ENCODE assay signal across 17 cellular contexts in the genomic region with DNA sequence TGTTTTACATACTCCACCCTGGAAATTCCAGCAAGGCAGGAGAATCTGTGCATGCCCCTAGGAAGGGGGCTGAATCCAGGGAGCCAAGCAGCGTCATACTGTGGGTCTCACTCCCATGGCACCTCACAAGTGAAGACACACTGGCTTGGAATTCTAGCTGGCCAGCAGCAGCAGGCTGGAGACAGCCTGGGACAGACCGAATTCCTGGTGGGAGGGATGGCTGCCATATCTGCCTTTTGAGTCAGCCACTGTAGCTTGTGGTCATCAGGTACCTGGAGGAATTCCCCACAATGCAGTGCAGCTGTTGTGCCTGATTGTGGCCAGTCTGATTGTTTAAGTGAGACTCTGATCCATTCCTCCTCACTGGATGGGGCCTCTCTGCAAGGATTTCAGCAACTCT.
DNase-seq lines count a peak whose midpoint lies in the region; ATAC-seq and TF ChIP-seq lines count a peak whose summit lies in the region.
"Had no signal": no experiment of that assay in that cellular context is flagged by ENCODE, and none has a peak within 500 bp of the region (broad histone marks: within the 10 kb centered on the region; RNA-seq: fewer than 3 reads in every experiment).

No MANE protein-coding gene starts in this region.

- H3K9me3 Mint-ChIP-seq in naive thymus-derived CD4-positive, alpha-beta T cell: peaks cover 10 to 51% (median 18%) of the 10 kb centered on the region in 11 donors

- no CpG with 5 or more reads among the region's 2 CpGs for WGBS in trophoblast cell (ENCODE audit: extremely low coverage, insufficient coverage, insufficient read length)

- H4K8ac ChIP-seq in trophoblast cell (ENCODE audit: low read depth, low read length): no peak overlapping the region

- no peaks in the 10 kb centered on the region for H3K79me2 ChIP-seq in trophoblast cell (ENCODE audit: control insufficient read depth, insufficient read depth, low read length, poor library complexity)

- H3K18ac ChIP-seq in trophoblast cell (ENCODE audit: low read length): no peak overlapping the region

- no peak overlapping the region for H3K4me3 Mint-ChIP-seq in naive thymus-derived CD4-positive, alpha-beta T cell
- H3K4me3 Mint-ChIP-seq: CD4-positive, alpha-beta memory T cell; IgD-negative memory B cell had no signal

- H3K79me1 ChIP-seq in trophoblast cell (ENCODE audit: low read length): no peaks in the 10 kb centered on the region

- H3K27me3 Mint-ChIP-seq in naive thymus-derived CD4-positive, alpha-beta T cell: no peaks in the 10 kb centered on the region
- H3K27me3 Mint-ChIP-seq: CD4-positive, alpha-beta memory T cell; IgD-negative memory B cell had no signal

- H2BK120ac ChIP-seq in trophoblast cell (ENCODE audit: insufficient read depth, low read length, poor library complexity): no peak overlapping the region

- intact Hi-C loops in colonic mucosa (cut with DNase I): no loop called here
- intact Hi-C loops in naive thymus-derived CD4-positive, alpha-beta T cell (cut with micrococcal nuclease): no loop called here

- H3K27me3 ChIP-seq in trophoblast cell (ENCODE audit: insufficient read depth, low read length): no peaks in the 10 kb centered on the region
- H3K27me3 ChIP-seq in colonic mucosa: no peaks in the 10 kb centered on the region
- H3K27me3 ChIP-seq in naive thymus-derived CD4-positive, alpha-beta T cell (ENCODE audit: control insufficient read depth in 2 of 2, insufficient read depth in 2 of 2, low read length in 2 of 2): no peaks in the 10 kb centered on the region
- H3K27me3 ChIP-seq: BE2C had no signal

- H3K27ac Mint-ChIP-seq in naive thymus-derived CD4-positive, alpha-beta T cell: no peak overlapping the region
- H3K27ac Mint-ChIP-seq: CD4-positive, alpha-beta memory T cell; IgD-negative memory B cell had no signal

- H2AFZ ChIP-seq in trophoblast cell (ENCODE audit: insufficient read depth, low read length, poor library complexity): no peak overlapping the region

- H2BK12ac ChIP-seq in trophoblast cell (ENCODE audit: low read length): no peak overlapping the region

- no peak overlapping the region for H3K14ac ChIP-seq in trophoblast cell (ENCODE audit: low read length)

- no peak overlapping the region for H3K4ac ChIP-seq in trophoblast cell (ENCODE audit: low read depth, low read length)

- no peak overlapping the region for H3K4me2 ChIP-seq in trophoblast cell (ENCODE audit: low read length)
- H3K4me2 ChIP-seq: A549 had no signal

- no peak overlapping the region for H4K91ac ChIP-seq in trophoblast cell (ENCODE audit: low read depth, low read length)

- POLR2A ChIA-PET in naive thymus-derived CD4-positive, alpha-beta T cell (lab: Charles Lee): no interaction called here

- H2AK5ac ChIP-seq in trophoblast cell (ENCODE audit: low read length): no peak overlapping the region

- H3K4me1 ChIP-seq in trophoblast cell (ENCODE audit: control insufficient read depth in 1 of 2, insufficient read depth in 2 of 2, low read length in 2 of 2) (no peaks in the 10 kb centered on the region), colonic mucosa (no peaks in the 10 kb centered on the region)
- H3K4me1 ChIP-seq in naive thymus-derived CD4-positive, alpha-beta T cell (ENCODE audit: control insufficient read depth in 2 of 2, insufficient read depth in 2 of 2, low read length in 2 of 2): no peaks in the 10 kb centered on the region
- H3K4me1 ChIP-seq: A549, BE2C had no signal

- CTCF ChIA-PET in naive thymus-derived CD4-positive, alpha-beta T cell (lab: Charles Lee): no interaction called here

- TF ChIP-seq CTCF in epithelial cell of esophagus (IDR thresholded peaks at IDR 0.05; ENCODE audit: insufficient read depth, low read depth, low read length, missing control alignments) (no peak), GM20000 (IDR thresholded peaks at IDR 0.05; ENCODE audit: extremely low read depth, missing control alignments) (no peak), colonic mucosa (IDR thresholded peaks at IDR 0.05) (no peak)

- no peak overlapping the region for H4K12ac ChIP-seq in trophoblast cell (ENCODE audit: low read depth, low read length)

- H3K27ac ChIP-seq in trophoblast cell (ENCODE audit: low read depth, low read length) (no peak overlapping the region), colonic mucosa (no peak overlapping the region)
- H3K27ac ChIP-seq in naive thymus-derived CD4-positive, alpha-beta T cell (ENCODE audit: low read depth, low read length): no peak overlapping the region
- H3K27ac ChIP-seq: A549, C4-2B had no signal

- no peak overlapping the region for H2BK5ac ChIP-seq in trophoblast cell (ENCODE audit: low read depth, low read length, poor library complexity)

- H3K36me3 ChIP-seq in trophoblast cell (ENCODE audit: control insufficient read depth in 1 of 2, insufficient read depth in 2 of 2, low read length in 2 of 2): no peaks in the 10 kb centered on the region
- H3K36me3 ChIP-seq in colonic mucosa: no peaks in the 10 kb centered on the region
- H3K36me3 ChIP-seq in naive thymus-derived CD4-positive, alpha-beta T cell (ENCODE audit: control insufficient read depth in 2 of 3, insufficient read depth in 3 of 3, low read length in 3 of 3): no peaks in the 10 kb centered on the region
- H3K36me3 ChIP-seq: BE2C had no signal

- ATAC-seq in naive thymus-derived CD4-positive, alpha-beta T cell: no peak
- ATAC-seq: A549 had no signal

- no peaks in the 10 kb centered on the region for H3K36me3 Mint-ChIP-seq in naive thymus-derived CD4-positive, alpha-beta T cell
- H3K36me3 Mint-ChIP-seq: CD4-positive, alpha-beta memory T cell; IgD-negative memory B cell had no signal

- peaks cover 4% of the 10 kb centered on the region for H3K9me3 ChIP-seq in trophoblast cell (ENCODE audit: insufficient read depth, low read depth, low read length)
- no peaks in the 10 kb centered on the region for H3K9me3 ChIP-seq in colonic mucosa
- H3K9me3 ChIP-seq in naive thymus-derived CD4-positive, alpha-beta T cell (ENCODE audit: control insufficient read depth in 2 of 3, low read length in 3 of 3): peaks cover 0 to 8% (median 0%) of the 10 kb centered on the region in 3 experiments
- H3K9me3 ChIP-seq: BE2C had no signal

- H3K9ac ChIP-seq in trophoblast cell (ENCODE audit: low read length) (no peak overlapping the region), colonic mucosa (ENCODE audit: low read depth in 2 of 2, low read length in 2 of 2) (no peak overlapping the region)

- DNase-seq in HT1080 (ENCODE audit: low read depth) (peak; percentile 27), amniotic epithelial cell (ENCODE audit: low read depth) (peak; percentile 6), epithelial cell of esophagus (ENCODE audit: low read depth) (peak; percentile 32), trophoblast cell (peak; percentile 18 to 20), GM20000 (ENCODE audit: low spot score) (no peak), ureter (ENCODE audit: low spot score) (no peak), colonic mucosa (no peak)
- DNase-seq in naive thymus-derived CD4-positive, alpha-beta T cell: no peak
- DNase-seq: BE2C; CD4-positive, alpha-beta memory T cell; DMS153; DMS79 treated with DMSO at 0.1 percent for 48 hours; GF-D8; HCEC 1CT had no signal

- H3K4me3 ChIP-seq in epithelial cell of esophagus (ENCODE audit: low read length): no peak overlapping the region
- no peak overlapping the region for H3K4me3 ChIP-seq in trophoblast cell (ENCODE audit: low read depth, low read length)
- no peak overlapping the region for H3K4me3 ChIP-seq in colonic mucosa
- no peak overlapping the region for H3K4me3 ChIP-seq in naive thymus-derived CD4-positive, alpha-beta T cell (ENCODE audit: low read length)
- H3K4me3 ChIP-seq: A549 had no signal

- H3K4me1 Mint-ChIP-seq in naive thymus-derived CD4-positive, alpha-beta T cell: no peaks in the 10 kb centered on the region
- H3K4me1 Mint-ChIP-seq: CD4-positive, alpha-beta memory T cell; IgD-negative memory B cell had no signal

- no peak overlapping the region for H3K23ac ChIP-seq in trophoblast cell (ENCODE audit: low read length)

Comparison
In these comparisons a context has a peak if more than half of its experiments do, and no peak if none do; other contexts are left out.
1. DNase-seq: peak in HT1080 (single experiment), amniotic epithelial cell (single experiment), epithelial cell of esophagus (single experiment) and trophoblast cell (2 of 2); none in GM20000 (single experiment), ureter (single experiment), colonic mucosa (single experiment) and naive thymus-derived CD4-positive, alpha-beta T cell (0 of 9).